In genomic region chr6:36623547-36624459, GRCh38 we compare ENCODE assay signal across 8 cellular contexts. TPM values are rescaled to one million over a fixed set of nuclear protein-coding genes. Genes with fewer than 3 reads are reported as not detected.
A peak's percentile ranks its signal among the peaks of the same experiment; 100 is the strongest.
DNase-seq lines count a peak whose midpoint lies in the region; ATAC-seq and TF ChIP-seq lines count a peak whose summit lies in the region.

No MANE protein-coding gene starts in this region.

- DNase-seq in ELR (ENCODE audit: low read depth), result peak; percentile 86
- peak; percentile 71 for DNase-seq in NCI-H2227 treated with DMSO at 0.1 percent for 48 hours (lab: John Stamatoyannopoulos, UW)
- peak; percentile 81 for DNase-seq in activated CD4-positive, CD25-positive, alpha-beta regulatory T cell treated with anti-CD3 and anti-CD28 coated beads, Interleukin-2, amount 50 U/mL, for 72 hours
- DNase-seq in chondrocyte (ENCODE audit: low spot score), result peak; percentile 69
- DNase-seq in left kidney (ENCODE audit: low read depth, low spot score), result peak; percentile 93
- DNase-seq in stimulated activated CD4-positive, alpha-beta T cell treated with anti-CD3 and anti-CD28 coated beads, Interleukin-4, amount 100 ng/mL, for 1 hour, result peak; percentile 74

- H3K27ac Mint-ChIP-seq in chondrocyte (ENCODE audit: unreplicated experiment), result no peak overlapping the region

- peaks cover 41% of the 10 kb centered on the region for H3K4me1 Mint-ChIP-seq in chondrocyte (ENCODE audit: low read depth)

- H3K9me3 Mint-ChIP-seq in chondrocyte (ENCODE audit: low read depth), result no peaks in the 10 kb centered on the region

- peak; percentile 45 for ATAC-seq in HG02981 (IDR thresholded peaks at IDR 0.05; ENCODE audit: unreplicated experiment)
- no peak for ATAC-seq in HG02970 (IDR thresholded peaks at IDR 0.05; ENCODE audit: low FRiP score, unreplicated experiment)

- no peaks in the 10 kb centered on the region for H3K36me3 Mint-ChIP-seq in chondrocyte (ENCODE audit: low read depth)

- peak; percentile 94 for TF ChIP-seq CTCF in chondrocyte (IDR thresholded peaks at IDR 0.05)

- H3K4me3 Mint-ChIP-seq in chondrocyte (ENCODE audit: unreplicated experiment), result no peak overlapping the region

- no peaks in the 10 kb centered on the region for H3K27me3 Mint-ChIP-seq in chondrocyte (ENCODE audit: low read depth)

RNA-seq across cellular contexts. Expression of gene SRSF3, which starts 29.6 kb away (rescaled TPM):
- 180 to 233 TPM (median 191 TPM) in 3 replicates for total RNA-seq in chondrocyte

RNA-seq across cellular contexts. Expression of gene CDKN1A, which starts 54.7 kb away (rescaled TPM):
- 230 to 303 TPM (median 301 TPM) in 3 replicates for total RNA-seq in chondrocyte
